ENCODE assay signal across 8 cellular contexts in genomic region chr6:57221191-57221935, GRCh38. TPM values are rescaled to one million over a fixed set of nuclear protein-coding genes. Genes with fewer than 3 reads are reported as not detected.
A peak's percentile ranks its signal among the peaks of the same experiment; 100 is the strongest.
DNase-seq lines count a peak whose midpoint lies in the region; ATAC-seq and TF ChIP-seq lines count a peak whose summit lies in the region.

No MANE protein-coding gene starts in this region.

- no peaks in the 10 kb centered on the region for H3K9me3 ChIP-seq in esophagus muscularis mucosa
- H3K9me3 ChIP-seq in muscle layer of colon (ENCODE audit: low read length): no peaks in the 10 kb centered on the region

- intact Hi-C loops in esophagus muscularis mucosa (cut with DNase I): loop anchor here (5.0 kb wide), 2 partner anchors 34 to 49 kb away; partner anchors contain the start of gene BAG2

- peaks cover 0 to 5% of the 10 kb centered on the region in 2 donors for H3K27me3 Mint-ChIP-seq in stimulated activated naive B cell treated with anti-CD40 and anti-IgM and Interleukin-4, amounts not matched to agents 10 μg/mL and 1 μg/mL and 100 μg/mL, for 72 hours

- peak overlapping the region; percentile 86 for H3K27ac ChIP-seq in C4-2B
- peak overlapping the region; percentile 91 to 96 (median 94) for H3K27ac ChIP-seq in esophagus muscularis mucosa (replicated peaks in 1 of 4)
- H3K27ac ChIP-seq in muscle layer of colon (ENCODE audit: low read depth, low read length): peak overlapping the region; percentile 96

- peak overlapping the region; percentile 72 for H3K9ac ChIP-seq in muscle layer of colon (ENCODE audit: low read length)

- ATAC-seq in GM19035 (IDR thresholded peaks at IDR 0.05; ENCODE audit: unreplicated experiment) (peak; percentile 54), HG03175 (IDR thresholded peaks at IDR 0.05; ENCODE audit: unreplicated experiment) (peak; percentile 58)
- ATAC-seq in stimulated activated naive B cell treated with anti-CD40 and anti-IgM and Interleukin-4, amounts not matched to agents 10 μg/mL and 1 μg/mL and 100 μg/mL, for 72 hours (replicated peaks): peak; percentile 66 to 75

- no peaks in the 10 kb centered on the region for H3K27me3 ChIP-seq in esophagus muscularis mucosa
- H3K27me3 ChIP-seq in muscle layer of colon (ENCODE audit: control insufficient read depth in 1 of 2, insufficient read depth in 2 of 2, low read length in 2 of 2): no peaks in the 10 kb centered on the region

- peaks cover 9 to 10% of the 10 kb centered on the region in 2 donors for H3K4me1 Mint-ChIP-seq in stimulated activated naive B cell treated with anti-CD40 and anti-IgM and Interleukin-4, amounts not matched to agents 10 μg/mL and 1 μg/mL and 100 μg/mL, for 72 hours

- H3K36me3 ChIP-seq in esophagus muscularis mucosa (no peaks in the 10 kb centered on the region), muscle layer of colon (ENCODE audit: insufficient read depth, low read length) (no peaks in the 10 kb centered on the region)

- peak overlapping the region; percentile 82 for H3K27ac Mint-ChIP-seq in stimulated activated naive B cell treated with anti-CD40 and anti-IgM and Interleukin-4, amounts not matched to agents 10 μg/mL and 1 μg/mL and 100 μg/mL, for 72 hours

- H3K9me3 Mint-ChIP-seq in stimulated activated naive B cell treated with anti-CD40 and anti-IgM and Interleukin-4, amounts not matched to agents 10 μg/mL and 1 μg/mL and 100 μg/mL, for 72 hours: no peaks in the 10 kb centered on the region

- TF ChIP-seq CTCF in C4-2B (conservative IDR thresholded peaks at IDR 0.05) (peak; percentile 38), esophagus muscularis mucosa (IDR thresholded peaks at IDR 0.05) (peak; percentile 19 to 60 (median 35))

- no peak for TF ChIP-seq EP300 in esophagus muscularis mucosa (IDR thresholded peaks at IDR 0.05)

- H3K36me3 Mint-ChIP-seq in stimulated activated naive B cell treated with anti-CD40 and anti-IgM and Interleukin-4, amounts not matched to agents 10 μg/mL and 1 μg/mL and 100 μg/mL, for 72 hours: no peaks in the 10 kb centered on the region

- 1% methylated on average over 33 of the region's 38 CpGs for WGBS in esophagus muscularis mucosa

- H3K4me3 ChIP-seq in esophagus muscularis mucosa (peak overlapping the region; percentile 81 to 97 (median 91)), muscle layer of colon (ENCODE audit: low read depth in 1 of 2, low read length in 2 of 2) (peak overlapping the region; percentile 82 to 92)

- H3K4me1 ChIP-seq in esophagus muscularis mucosa: peaks cover 6 to 42% (median 35%) of the 10 kb centered on the region in 4 donors
- peaks cover 32% of the 10 kb centered on the region for H3K4me1 ChIP-seq in muscle layer of colon (ENCODE audit: insufficient read depth, low read length)

- peak overlapping the region; percentile 91 to 94 for H3K4me3 Mint-ChIP-seq in stimulated activated naive B cell treated with anti-CD40 and anti-IgM and Interleukin-4, amounts not matched to agents 10 μg/mL and 1 μg/mL and 100 μg/mL, for 72 hours

- peak; percentile 84 for DNase-seq in NCI-H69 (lab: John Stamatoyannopoulos, UW)
- peak; percentile 26 for DNase-seq in activated T-cell treated with anti-CD3 and anti-CD28 coated beads for 24 hours (ENCODE audit: low read depth)
- DNase-seq in esophagus muscularis mucosa (ENCODE audit: extremely low spot score): peak; percentile 92
- DNase-seq in stimulated activated naive B cell treated with anti-CD40 and anti-IgM and Interleukin-4, amounts not matched to agents 10 μg/mL and 1 μg/mL and 100 μg/mL, for 72 hours: peak; percentile 29

- TF ChIP-seq POLR2A in esophagus muscularis mucosa (IDR thresholded peaks at IDR 0.05; ENCODE audit: low read depth): no peak

RNA-seq across cellular contexts. Expression of gene RAB23, which starts 0.7 kb away (rescaled TPM):
- total RNA-seq in esophagus muscularis mucosa: 100 to 1,000 TPM in 1 of 4 donors, 10 to 100 TPM in 3; 57.8 to 102 (median 70.3) TPM

RNA-seq across cellular contexts. Expression of gene BAG2, which starts 49.2 kb away (rescaled TPM):
- 10 to 100 TPM; 29.0 to 42.8 (median 39.6) TPM for total RNA-seq in esophagus muscularis mucosa

Comparison
In these comparisons a context has a peak if more than half of its experiments do, and no peak if none do; other contexts are left out.
1. Peak in every context shown above with its lines: DNase-seq, ATAC-seq, H3K4me3 ChIP-seq and H3K27ac ChIP-seq.
2. DNase-seq: peak in every context shown above with its lines; median percentile 92 in esophagus muscularis mucosa; 84 in NCI-H69; 29 in stimulated activated naive B cell treated with anti-CD40 and anti-IgM and Interleukin-4, amounts not matched to agents 10 μg/mL and 1 μg/mL and 100 μg/mL, for 72 hours; 26 in activated T-cell treated with anti-CD3 and anti-CD28 coated beads for 24 hours.